Comparison of ENCODE assay signal across 1 cellular context in the genomic region with DNA sequence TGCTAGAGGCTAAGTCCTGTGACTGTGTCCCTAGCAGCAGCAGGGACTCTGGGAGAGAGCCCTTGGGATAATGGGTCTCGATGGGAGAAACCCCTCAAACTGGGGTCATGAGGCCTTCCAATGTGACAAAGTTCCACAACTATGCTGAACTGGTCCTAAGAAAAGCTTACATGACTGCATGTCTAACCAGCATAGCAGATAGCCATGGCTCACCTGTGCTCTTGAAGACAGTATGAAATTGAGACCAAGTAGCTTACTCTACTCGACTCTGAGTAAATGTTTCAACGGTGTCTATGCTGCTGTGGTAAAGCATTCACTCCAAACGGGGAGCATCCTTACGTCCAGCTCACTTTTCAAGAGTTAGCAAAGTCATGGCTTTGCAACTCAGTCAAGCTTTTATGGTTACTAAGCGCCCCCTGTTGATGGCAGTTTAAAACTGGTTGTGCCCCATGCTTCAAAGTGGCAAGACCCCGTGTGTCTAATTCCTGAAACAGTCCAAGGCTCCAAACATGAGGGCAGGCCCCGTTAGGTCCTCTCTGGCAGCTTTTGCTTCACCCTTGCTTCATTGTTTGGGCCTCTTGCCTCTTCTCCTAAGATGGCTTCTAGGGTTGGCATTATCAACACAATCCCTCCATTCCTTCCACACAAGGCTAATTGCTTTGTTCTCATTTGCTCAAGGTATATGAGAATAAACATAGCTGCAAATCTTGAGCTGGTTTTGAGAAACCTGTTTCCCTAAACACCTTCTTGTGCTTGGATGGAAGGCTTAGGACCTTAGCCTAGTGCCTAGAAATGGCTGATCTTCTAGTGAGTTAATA.
TF ChIP-seq lines count a peak whose summit lies in the region.

No MANE protein-coding gene starts in this region.

TF ChIP-seq in GM23338, 12 proteins besides CTCF, POLR2A, EP300 and RAD21 (continued from another document):
- TF ChIP-seq, protein P1, sequence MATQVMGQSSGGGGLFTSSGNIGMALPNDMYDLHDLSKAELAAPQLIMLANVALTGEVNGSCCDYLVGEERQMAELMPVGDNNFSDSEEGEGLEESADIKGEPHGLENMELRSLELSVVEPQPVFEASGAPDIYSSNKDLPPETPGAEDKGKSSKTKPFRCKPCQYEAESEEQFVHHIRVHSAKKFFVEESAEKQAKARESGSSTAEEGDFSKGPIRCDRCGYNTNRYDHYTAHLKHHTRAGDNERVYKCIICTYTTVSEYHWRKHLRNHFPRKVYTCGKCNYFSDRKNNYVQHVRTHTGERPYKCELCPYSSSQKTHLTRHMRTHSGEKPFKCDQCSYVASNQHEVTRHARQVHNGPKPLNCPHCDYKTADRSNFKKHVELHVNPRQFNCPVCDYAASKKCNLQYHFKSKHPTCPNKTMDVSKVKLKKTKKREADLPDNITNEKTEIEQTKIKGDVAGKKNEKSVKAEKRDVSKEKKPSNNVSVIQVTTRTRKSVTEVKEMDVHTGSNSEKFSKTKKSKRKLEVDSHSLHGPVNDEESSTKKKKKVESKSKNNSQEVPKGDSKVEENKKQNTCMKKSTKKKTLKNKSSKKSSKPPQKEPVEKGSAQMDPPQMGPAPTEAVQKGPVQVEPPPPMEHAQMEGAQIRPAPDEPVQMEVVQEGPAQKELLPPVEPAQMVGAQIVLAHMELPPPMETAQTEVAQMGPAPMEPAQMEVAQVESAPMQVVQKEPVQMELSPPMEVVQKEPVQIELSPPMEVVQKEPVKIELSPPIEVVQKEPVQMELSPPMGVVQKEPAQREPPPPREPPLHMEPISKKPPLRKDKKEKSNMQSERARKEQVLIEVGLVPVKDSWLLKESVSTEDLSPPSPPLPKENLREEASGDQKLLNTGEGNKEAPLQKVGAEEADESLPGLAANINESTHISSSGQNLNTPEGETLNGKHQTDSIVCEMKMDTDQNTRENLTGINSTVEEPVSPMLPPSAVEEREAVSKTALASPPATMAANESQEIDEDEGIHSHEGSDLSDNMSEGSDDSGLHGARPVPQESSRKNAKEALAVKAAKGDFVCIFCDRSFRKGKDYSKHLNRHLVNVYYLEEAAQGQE (IDR thresholded peaks at IDR 0.05; ENCODE audit: unreplicated experiment), result no peak
- TF ChIP-seq NANOG (IDR thresholded peaks at IDR 0.05; ENCODE audit: borderline replicate concordance) (no peak), ZNF114 (CRISPR knock-in tag; IDR thresholded peaks at IDR 0.05) (no peak), POLR2AphosphoS5 (IDR thresholded peaks at IDR 0.05; ENCODE audit: low read depth) (no peak), EZH2 (IDR thresholded peaks at IDR 0.05; ENCODE audit: low read depth, unreplicated experiment) (no peak), EZH2phosphoT487 (IDR thresholded peaks at IDR 0.05; ENCODE audit: unreplicated experiment) (no peak), ZNF331 (CRISPR knock-in tag; IDR thresholded peaks at IDR 0.05; ENCODE audit: low read depth) (no peak)
- TF ChIP-seq, protein P2, sequence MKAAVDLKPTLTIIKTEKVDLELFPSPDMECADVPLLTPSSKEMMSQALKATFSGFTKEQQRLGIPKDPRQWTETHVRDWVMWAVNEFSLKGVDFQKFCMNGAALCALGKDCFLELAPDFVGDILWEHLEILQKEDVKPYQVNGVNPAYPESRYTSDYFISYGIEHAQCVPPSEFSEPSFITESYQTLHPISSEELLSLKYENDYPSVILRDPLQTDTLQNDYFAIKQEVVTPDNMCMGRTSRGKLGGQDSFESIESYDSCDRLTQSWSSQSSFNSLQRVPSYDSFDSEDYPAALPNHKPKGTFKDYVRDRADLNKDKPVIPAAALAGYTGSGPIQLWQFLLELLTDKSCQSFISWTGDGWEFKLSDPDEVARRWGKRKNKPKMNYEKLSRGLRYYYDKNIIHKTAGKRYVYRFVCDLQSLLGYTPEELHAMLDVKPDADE (IDR thresholded peaks at IDR 0.05), result no peak
